In genomic region chr1:170241266-170241851, GRCh38 we compare ENCODE assay signal across 15 cellular contexts.
"Had no signal": no experiment of that assay in that cellular context is flagged by ENCODE, and none has a peak within 500 bp of the region (broad histone marks: within the 10 kb centered on the region; RNA-seq: fewer than 3 reads in every experiment).

No MANE protein-coding gene starts in this region.

- H3K4me1 ChIP-seq: esophagus muscularis mucosa had no signal

- ATAC-seq: activated CD8-positive, alpha-beta T cell treated with anti-CD3 and anti-CD28 coated beads for 36 hours; naive thymus-derived CD8-positive, alpha-beta T cell had no signal

- H3K9me2 ChIP-seq: SK-N-SH had no signal

- H3K36me3 ChIP-seq: esophagus muscularis mucosa, ovary, tibial nerve had no signal

- H3K27me3 ChIP-seq: esophagus muscularis mucosa, ovary, tibial nerve had no signal

- H3K4me3 ChIP-seq: esophagus muscularis mucosa, ovary, tibial nerve had no signal

- DNase-seq: activated CD4-positive, alpha-beta T cell treated with anti-CD3 and anti-CD28 coated beads for 48 hours; activated CD4-positive, CD25-positive, alpha-beta regulatory T cell; activated CD8-positive, alpha-beta T cell treated with anti-CD3 and anti-CD28 coated beads for 36 hours; activated naive CD4-positive, alpha-beta T cell treated with anti-CD3 and anti-CD28 coated beads for 36 hours; activated T-cell treated with anti-CD3 and anti-CD28 coated beads, Interleukin-2, amount 50 U/mL, for 1 hour; dermis blood vessel endothelial cell; effector memory CD4-positive, alpha-beta T cell; foreskin melanocyte; kidney; naive thymus-derived CD8-positive, alpha-beta T cell; ovary; SK-N-SH; stimulated activated CD4-positive, alpha-beta T cell treated with anti-CD3 and anti-CD28 coated beads, Interleukin-2, amount 100 ng/mL, for 24 hours had no signal

- H3K4me2 ChIP-seq: SK-N-SH had no signal

- H3K9ac ChIP-seq: SK-N-SH had no signal

- H3K9me3 ChIP-seq: esophagus muscularis mucosa, ovary, SK-N-SH, tibial nerve had no signal
